In the genomic region with DNA sequence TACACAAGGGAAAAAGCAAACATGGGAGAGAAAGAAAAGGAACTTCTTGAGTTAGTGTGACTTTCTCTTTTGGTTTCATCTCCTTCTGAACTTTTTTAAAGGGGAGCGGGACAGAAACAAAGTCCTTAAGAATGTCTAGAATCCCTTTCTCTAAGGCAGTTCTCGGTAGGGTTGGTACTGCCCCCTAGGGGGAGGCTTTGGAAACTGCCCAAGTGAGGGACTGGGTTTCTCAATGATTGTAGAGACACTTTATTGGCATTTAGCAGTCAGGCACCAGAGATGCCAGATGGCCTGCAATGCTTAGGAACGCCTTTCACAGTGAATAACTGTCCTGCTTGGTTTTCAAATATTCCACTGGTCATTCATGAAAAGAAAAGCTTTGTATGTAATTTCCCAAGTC, we compare ENCODE assay signal across 8 cellular contexts.
DNase-seq lines count a peak whose midpoint lies in the region; ATAC-seq and TF ChIP-seq lines count a peak whose summit lies in the region.

No MANE protein-coding gene starts in this region.

- intact Hi-C loops in lower lobe of right lung (cut with DNase I), result no loop called here
- intact Hi-C loops in sciatic nerve (cut with DNase I), result loop anchor here (10.0 kb wide), 1 partner anchor 448 kb away; no protein-coding TSS in a partner anchor

- ATAC-seq in GM18519 (IDR thresholded peaks at IDR 0.05; ENCODE audit: low FRiP score, unreplicated experiment) (peak; percentile 78), lower lobe of right lung (peak in 1 of 2 donors; percentile 56), sciatic nerve (no peak)

- DNase-seq in COLO829 (ENCODE audit: low spot score) (peak; percentile 34), HT-29 (ENCODE audit: low spot score) (peak; percentile 93), WERI-Rb-1 (peak; percentile 75), lower lobe of right lung (peak; percentile 40), GF-D8 (lab: John Stamatoyannopoulos, UW) (no peak), NCI-H1092 (lab: John Stamatoyannopoulos, UW) (no peak), sciatic nerve (ENCODE audit: low spot score) (no peak)

- H3K36me3 ChIP-seq in WERI-Rb-1, result no peaks in the 10 kb centered on the region
- H3K36me3 ChIP-seq in lower lobe of right lung, result no peaks in the 10 kb centered on the region

- H3K9me3 ChIP-seq in WERI-Rb-1 (ENCODE audit: severe bottlenecking) (no peaks in the 10 kb centered on the region), lower lobe of right lung (no peaks in the 10 kb centered on the region)

- H3K4me3 ChIP-seq in WERI-Rb-1 (ENCODE audit: low read depth, low read length), result no peak overlapping the region
- H3K4me3 ChIP-seq in lower lobe of right lung, result no peak overlapping the region

- H3K27ac ChIP-seq in WERI-Rb-1, result no peak overlapping the region
- no peak overlapping the region for H3K27ac ChIP-seq in lower lobe of right lung

- H3K27me3 ChIP-seq in WERI-Rb-1 (ENCODE audit: insufficient read depth, low read depth, severe bottlenecking) (no peaks in the 10 kb centered on the region), lower lobe of right lung (ENCODE audit: low read depth) (no peaks in the 10 kb centered on the region)

- no peaks in the 10 kb centered on the region for H3K4me1 ChIP-seq in lower lobe of right lung

- peak; percentile 76 for TF ChIP-seq CTCF in WERI-Rb-1 (IDR thresholded peaks at IDR 0.05; ENCODE audit: low read depth, low read length)
- TF ChIP-seq CTCF in lower lobe of right lung (IDR thresholded peaks at IDR 0.05), result peak; percentile 37

Comparison
In these comparisons a context has a peak if more than half of its experiments do, and no peak if none do; other contexts are left out.
1. DNase-seq: peak in COLO829 (single experiment), HT-29 (single experiment), WERI-Rb-1 (single experiment) and lower lobe of right lung (single experiment); none in GF-D8 (single experiment), NCI-H1092 (single experiment) and sciatic nerve (single experiment).